Comparison of ENCODE assay signal across 11 cellular contexts in genomic region chr19:12868540-12869112, GRCh38. TPM values are rescaled to one million over a fixed set of nuclear protein-coding genes. Genes with fewer than 3 reads are reported as not detected.
DNase-seq lines count a peak whose midpoint lies in the region; ATAC-seq lines count a peak whose summit lies in the region.
"Had no signal": no experiment of that assay in that cellular context is flagged by ENCODE, and none has a peak within 500 bp of the region (broad histone marks: within the 10 kb centered on the region; RNA-seq: fewer than 3 reads in every experiment).

No MANE protein-coding gene starts in this region.

- peaks cover 11% of the 10 kb centered on the region for H3K36me3 Mint-ChIP-seq in T-helper 2 cell treated with Interferon-gamma antibody and Interleukin-4, amounts not matched to agents 5 μg/mL and 100 μg/mL, for 36 hours (ENCODE audit: low read depth)
- H3K36me3 Mint-ChIP-seq in naive B cell: peaks cover 5 to 12% of the 10 kb centered on the region in 2 donors

- no peak for DNase-seq in T-helper 2 cell treated with Interferon-gamma antibody and Interleukin-4, amounts not matched to agents 5 μg/mL and 100 μg/mL, for 36 hours (ENCODE audit: low spot score)
- DNase-seq in T-helper 2 cell: no peak
- peak; percentile 40 for DNase-seq in NCI-H69 (lab: John Stamatoyannopoulos, UW)
- DNase-seq in naive B cell: no peak
- DNase-seq in NCI-H1092 treated with DMSO at 0.1 percent for 48 hours (lab: John Stamatoyannopoulos, UW): no peak
- DNase-seq in inferior parietal cortex (ENCODE audit: extremely low spot score): no peak
- DNase-seq: activated CD8-positive, alpha-beta memory T cell treated with anti-CD3 and anti-CD28 coated beads, Interleukin-2, amount 10 ng/mL, durations not matched to agents 7 days and 5 days; NCI-H146 had no signal

- H3K27ac Mint-ChIP-seq in T-helper 2 cell treated with Interferon-gamma antibody and Interleukin-4, amounts not matched to agents 5 μg/mL and 100 μg/mL, for 36 hours: no peak overlapping the region
- peak overlapping the region in 1 of 6 donors; percentile 73 for H3K27ac Mint-ChIP-seq in naive B cell
- H3K27ac Mint-ChIP-seq: activated CD8-positive, alpha-beta memory T cell treated with anti-CD3 and anti-CD28 coated beads, Interleukin-2, amount 10 ng/mL, durations not matched to agents 7 days and 5 days had no signal

- peak overlapping the region; percentile 49 for H3K4me3 Mint-ChIP-seq in T-helper 2 cell treated with Interferon-gamma antibody and Interleukin-4, amounts not matched to agents 5 μg/mL and 100 μg/mL, for 36 hours
- peak overlapping the region in 7 of 8 donors; percentile 58 to 92 (median 78) for H3K4me3 Mint-ChIP-seq in naive B cell

- peaks cover 5% of the 10 kb centered on the region for H3K9me3 Mint-ChIP-seq in T-helper 2 cell treated with Interferon-gamma antibody and Interleukin-4, amounts not matched to agents 5 μg/mL and 100 μg/mL, for 36 hours
- H3K9me3 Mint-ChIP-seq in naive B cell: peaks cover 0 to 6% (median 1%) of the 10 kb centered on the region in 7 donors

- no peaks in the 10 kb centered on the region for H3K27me3 Mint-ChIP-seq in T-helper 2 cell treated with Interferon-gamma antibody and Interleukin-4, amounts not matched to agents 5 μg/mL and 100 μg/mL, for 36 hours (ENCODE audit: low read depth)
- H3K27me3 Mint-ChIP-seq in naive B cell: peaks cover 0 to 6% (median 0%) of the 10 kb centered on the region in 3 donors
- H3K27me3 Mint-ChIP-seq: activated CD8-positive, alpha-beta memory T cell treated with anti-CD3 and anti-CD28 coated beads, Interleukin-2, amount 10 ng/mL, durations not matched to agents 7 days and 5 days had no signal

- ATAC-seq in naive B cell (ENCODE audit: low read depth in 2 of 2): no peak
- ATAC-seq: sciatic nerve had no signal

- H3K4me1 Mint-ChIP-seq in T-helper 2 cell treated with Interferon-gamma antibody and Interleukin-4, amounts not matched to agents 5 μg/mL and 100 μg/mL, for 36 hours (ENCODE audit: low read depth): peaks cover 14% of the 10 kb centered on the region
- peaks cover 13 to 29% (median 17%) of the 10 kb centered on the region in 3 donors for H3K4me1 Mint-ChIP-seq in naive B cell

RNA-seq across cellular contexts. Expression of gene DNASE2, which starts 12.6 kb away (rescaled TPM):
- 10 to 100 TPM; 24.5 to 55.8 (median 40.6) TPM for polyA plus RNA-seq in naive B cell (ENCODE audit: low read depth in 6 of 6)

RNA-seq across cellular contexts. Expression of gene KLF1, which starts 18.4 kb away (rescaled TPM):
- not detected for polyA plus RNA-seq in naive B cell (ENCODE audit: low read depth in 6 of 6)
- polyA plus RNA-seq: fibroblast of lung, liver had no signal

RNA-seq across cellular contexts. Expression of gene GCDH, which starts 22.3 kb away (rescaled TPM):
- 10 to 100 TPM in 5 of 6 donors, 1 to 10 TPM in 1; 7.8 to 16.3 (median 13.4) TPM for polyA plus RNA-seq in naive B cell (ENCODE audit: low read depth in 6 of 6)

RNA-seq across cellular contexts. Expression of gene MAST1, which starts 30.3 kb away (rescaled TPM):
- polyA plus RNA-seq in naive B cell (ENCODE audit: low read depth in 6 of 6): 1 to 10 TPM in 3 of 6 donors, under 1 TPM in 2, not detected in 1; 0.10 to 2.5 (median 1.0) TPM

RNA-seq across cellular contexts. Expression of gene RTBDN, which starts 34.2 kb away (rescaled TPM):
- polyA plus RNA-seq in naive B cell (ENCODE audit: low read depth in 6 of 6): not detected
- polyA plus RNA-seq: fibroblast of lung, liver had no signal
